2 cellular contexts compared by ENCODE assay signal in genomic region chr17:2659337-2659736, GRCh38.
TF ChIP-seq lines count a peak whose summit lies in the region.

No MANE protein-coding gene starts in this region.

TF ChIP-seq in IMR-90, 13 proteins besides CTCF, POLR2A, EP300 and RAD21:
- TF ChIP-seq USF2 (IDR thresholded peaks at IDR 0.05; ENCODE audit: low read depth, low read length) (peak; percentile 68), CEBPB (IDR thresholded peaks at IDR 0.05; ENCODE audit: low read depth, low read length) (peak; percentile 37; the same call in 1 of the 2 replicates), BHLHE40 (IDR thresholded peaks at IDR 0.05; ENCODE audit: low read depth, low read length) (peak; percentile 62)

TF ChIP-seq in K562, 482 proteins besides CTCF, POLR2A, EP300 and RAD21:
- TF ChIP-seq ZNF384 (IDR thresholded peaks at IDR 0.05; ENCODE audit: low read depth, low read length) = peak; percentile 44; the same call in 1 of the 2 replicates
